8 cellular contexts compared by ENCODE assay signal in the genomic region with DNA sequence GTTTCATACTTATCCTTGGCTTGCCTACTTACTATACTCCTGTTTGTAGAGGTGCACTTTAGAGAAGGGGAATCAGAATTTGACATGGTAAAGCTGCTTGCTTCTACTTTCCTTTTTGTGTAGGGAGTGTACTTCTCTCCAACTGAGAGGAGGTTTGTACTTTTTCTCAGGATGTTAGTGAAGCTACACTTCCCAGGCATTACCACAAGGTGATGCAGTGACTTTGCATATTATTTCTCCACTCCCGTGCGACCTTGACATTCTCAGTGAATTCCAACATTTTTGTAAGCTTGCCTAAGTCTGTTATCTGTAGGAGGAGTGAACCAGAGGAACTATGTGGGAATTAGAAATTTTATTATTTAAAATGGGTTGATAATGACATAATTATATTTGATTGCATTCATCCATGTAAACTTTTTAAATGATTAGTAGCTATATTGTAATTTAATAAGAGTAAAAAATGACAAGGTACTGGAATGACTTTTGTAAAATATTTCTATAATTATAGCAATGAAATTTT. TPM values are rescaled to one million over a fixed set of nuclear protein-coding genes. Genes with fewer than 3 reads are reported as not detected.
A peak's percentile ranks its signal among the peaks of the same experiment; 100 is the strongest.
DNase-seq lines count a peak whose midpoint lies in the region; ATAC-seq and TF ChIP-seq lines count a peak whose summit lies in the region.

No MANE protein-coding gene starts in this region.

- no peak overlapping the region for H3K4me3 Mint-ChIP-seq in chondrocyte (ENCODE audit: unreplicated experiment)

- H3K4me1 ChIP-seq in mucosa of descending colon (ENCODE audit: low read depth) = peaks cover 12% of the 10 kb centered on the region
- peaks cover 20% of the 10 kb centered on the region for H3K4me1 ChIP-seq in effector memory CD4-positive, alpha-beta T cell (ENCODE audit: control insufficient read depth, insufficient read depth, low read length, poor library complexity, severe bottlenecking)

- in situ Hi-C loops in GM13976 (cut with MboI; ENCODE audit: low sequenced_read_pairs, unreplicated experiment) = no loop called here

- TF ChIP-seq CTCF in C4-2B (conservative IDR thresholded peaks at IDR 0.05) (peak; percentile 91), GM13976 (IDR thresholded peaks at IDR 0.05; ENCODE audit: borderline replicate concordance, control extremely low read depth, extremely low read depth, insufficient read depth, missing control alignments) (peak; percentile 39), chondrocyte (IDR thresholded peaks at IDR 0.05) (peak; percentile 88), mucosa of descending colon (IDR thresholded peaks at IDR 0.05) (no peak)

- H3K9me3 Mint-ChIP-seq in chondrocyte (ENCODE audit: low read depth) = no peaks in the 10 kb centered on the region

- H3K27ac ChIP-seq in C4-2B = no peak overlapping the region
- H3K27ac ChIP-seq in effector memory CD4-positive, alpha-beta T cell (ENCODE audit: insufficient read depth, low read length, poor library complexity, severe bottlenecking) = no peak overlapping the region

- peak overlapping the region; percentile 89 for H3K27ac Mint-ChIP-seq in chondrocyte (ENCODE audit: unreplicated experiment)

- intact Hi-C loops in mucosa of descending colon (cut with DNase I, micrococcal nuclease) = no loop called here

- no peaks in the 10 kb centered on the region for H3K9me3 ChIP-seq in mucosa of descending colon
- no peaks in the 10 kb centered on the region for H3K9me3 ChIP-seq in effector memory CD4-positive, alpha-beta T cell (ENCODE audit: control insufficient read depth, low read length)

- no peaks in the 10 kb centered on the region for H3K36me3 ChIP-seq in mucosa of descending colon (ENCODE audit: low read depth)
- peaks cover 15% of the 10 kb centered on the region for H3K36me3 ChIP-seq in effector memory CD4-positive, alpha-beta T cell (ENCODE audit: control insufficient read depth, insufficient read depth, low read length)

- H3K4me3 ChIP-seq in mucosa of descending colon = no peak overlapping the region
- H3K4me3 ChIP-seq in effector memory CD4-positive, alpha-beta T cell (ENCODE audit: insufficient read depth, low read depth, low read length, poor library complexity, severe bottlenecking) = no peak overlapping the region

- no peaks in the 10 kb centered on the region for H3K27me3 Mint-ChIP-seq in chondrocyte (ENCODE audit: low read depth)

- peaks cover 60% of the 10 kb centered on the region for H3K4me1 Mint-ChIP-seq in chondrocyte (ENCODE audit: low read depth)

- peaks cover 6% of the 10 kb centered on the region for H3K36me3 Mint-ChIP-seq in chondrocyte (ENCODE audit: low read depth)

- no peaks in the 10 kb centered on the region for H3K27me3 ChIP-seq in effector memory CD4-positive, alpha-beta T cell (replicated peaks; ENCODE audit: control insufficient read depth, insufficient read depth, low read length, poor library complexity, severe bottlenecking)

- DNase-seq in GM13976 (ENCODE audit: low spot score) = peak; percentile 12
- peak; percentile 72 for DNase-seq in NCI-H82 (lab: John Stamatoyannopoulos, UW)
- no peak for DNase-seq in chondrocyte (ENCODE audit: low spot score)
- no peak for DNase-seq in mucosa of descending colon
- no peak for DNase-seq in NCI-H1436 (lab: John Stamatoyannopoulos, UW)
- DNase-seq in effector memory CD4-positive, alpha-beta T cell = no peak

- ATAC-seq in mucosa of descending colon (peak; percentile 21), HG03135 (IDR thresholded peaks at IDR 0.05; ENCODE audit: unreplicated experiment) (no peak)

RNA-seq across cellular contexts. Expression of a gene that starts 5.2 kb away (rescaled TPM):
- total RNA-seq in chondrocyte (86.5 to 91.3 TPM (median 90.6 TPM) in 3 replicates), mucosa of descending colon (100 to 1,000 TPM; 115 to 163 (median 150) TPM)

Comparison
In these comparisons a context has a peak if more than half of its experiments do, and no peak if none do; other contexts are left out.
1. DNase-seq: peak in GM13976 (single experiment) and NCI-H82 (single experiment); none in chondrocyte (single experiment), mucosa of descending colon (0 of 3), NCI-H1436 (single experiment) and effector memory CD4-positive, alpha-beta T cell (0 of 3).